2 cellular contexts compared by ENCODE assay signal in genomic region chr1:201895120-201895665, GRCh38.
TF ChIP-seq lines count a peak whose summit lies in the region.

No MANE protein-coding gene starts in this region.

TF ChIP-seq in GM23338, 12 proteins besides CTCF, POLR2A, EP300 and RAD21 (continued from another document):
- TF ChIP-seq REST (IDR thresholded peaks at IDR 0.05; ENCODE audit: unreplicated experiment) (no peak), POLR2AphosphoS5 (IDR thresholded peaks at IDR 0.05; ENCODE audit: low read depth) (no peak), ZNF331 (CRISPR knock-in tag; IDR thresholded peaks at IDR 0.05; ENCODE audit: low read depth) (no peak), STAT1 (IDR thresholded peaks at IDR 0.05; ENCODE audit: unreplicated experiment) (no peak), NANOG (IDR thresholded peaks at IDR 0.05; ENCODE audit: borderline replicate concordance) (no peak), EZH2 (IDR thresholded peaks at IDR 0.05; ENCODE audit: low read depth, unreplicated experiment) (no peak), JUNB (IDR thresholded peaks at IDR 0.05; ENCODE audit: unreplicated experiment) (no peak), EZH2phosphoT487 (IDR thresholded peaks at IDR 0.05; ENCODE audit: unreplicated experiment) (no peak)
- TF ChIP-seq, protein P1, sequence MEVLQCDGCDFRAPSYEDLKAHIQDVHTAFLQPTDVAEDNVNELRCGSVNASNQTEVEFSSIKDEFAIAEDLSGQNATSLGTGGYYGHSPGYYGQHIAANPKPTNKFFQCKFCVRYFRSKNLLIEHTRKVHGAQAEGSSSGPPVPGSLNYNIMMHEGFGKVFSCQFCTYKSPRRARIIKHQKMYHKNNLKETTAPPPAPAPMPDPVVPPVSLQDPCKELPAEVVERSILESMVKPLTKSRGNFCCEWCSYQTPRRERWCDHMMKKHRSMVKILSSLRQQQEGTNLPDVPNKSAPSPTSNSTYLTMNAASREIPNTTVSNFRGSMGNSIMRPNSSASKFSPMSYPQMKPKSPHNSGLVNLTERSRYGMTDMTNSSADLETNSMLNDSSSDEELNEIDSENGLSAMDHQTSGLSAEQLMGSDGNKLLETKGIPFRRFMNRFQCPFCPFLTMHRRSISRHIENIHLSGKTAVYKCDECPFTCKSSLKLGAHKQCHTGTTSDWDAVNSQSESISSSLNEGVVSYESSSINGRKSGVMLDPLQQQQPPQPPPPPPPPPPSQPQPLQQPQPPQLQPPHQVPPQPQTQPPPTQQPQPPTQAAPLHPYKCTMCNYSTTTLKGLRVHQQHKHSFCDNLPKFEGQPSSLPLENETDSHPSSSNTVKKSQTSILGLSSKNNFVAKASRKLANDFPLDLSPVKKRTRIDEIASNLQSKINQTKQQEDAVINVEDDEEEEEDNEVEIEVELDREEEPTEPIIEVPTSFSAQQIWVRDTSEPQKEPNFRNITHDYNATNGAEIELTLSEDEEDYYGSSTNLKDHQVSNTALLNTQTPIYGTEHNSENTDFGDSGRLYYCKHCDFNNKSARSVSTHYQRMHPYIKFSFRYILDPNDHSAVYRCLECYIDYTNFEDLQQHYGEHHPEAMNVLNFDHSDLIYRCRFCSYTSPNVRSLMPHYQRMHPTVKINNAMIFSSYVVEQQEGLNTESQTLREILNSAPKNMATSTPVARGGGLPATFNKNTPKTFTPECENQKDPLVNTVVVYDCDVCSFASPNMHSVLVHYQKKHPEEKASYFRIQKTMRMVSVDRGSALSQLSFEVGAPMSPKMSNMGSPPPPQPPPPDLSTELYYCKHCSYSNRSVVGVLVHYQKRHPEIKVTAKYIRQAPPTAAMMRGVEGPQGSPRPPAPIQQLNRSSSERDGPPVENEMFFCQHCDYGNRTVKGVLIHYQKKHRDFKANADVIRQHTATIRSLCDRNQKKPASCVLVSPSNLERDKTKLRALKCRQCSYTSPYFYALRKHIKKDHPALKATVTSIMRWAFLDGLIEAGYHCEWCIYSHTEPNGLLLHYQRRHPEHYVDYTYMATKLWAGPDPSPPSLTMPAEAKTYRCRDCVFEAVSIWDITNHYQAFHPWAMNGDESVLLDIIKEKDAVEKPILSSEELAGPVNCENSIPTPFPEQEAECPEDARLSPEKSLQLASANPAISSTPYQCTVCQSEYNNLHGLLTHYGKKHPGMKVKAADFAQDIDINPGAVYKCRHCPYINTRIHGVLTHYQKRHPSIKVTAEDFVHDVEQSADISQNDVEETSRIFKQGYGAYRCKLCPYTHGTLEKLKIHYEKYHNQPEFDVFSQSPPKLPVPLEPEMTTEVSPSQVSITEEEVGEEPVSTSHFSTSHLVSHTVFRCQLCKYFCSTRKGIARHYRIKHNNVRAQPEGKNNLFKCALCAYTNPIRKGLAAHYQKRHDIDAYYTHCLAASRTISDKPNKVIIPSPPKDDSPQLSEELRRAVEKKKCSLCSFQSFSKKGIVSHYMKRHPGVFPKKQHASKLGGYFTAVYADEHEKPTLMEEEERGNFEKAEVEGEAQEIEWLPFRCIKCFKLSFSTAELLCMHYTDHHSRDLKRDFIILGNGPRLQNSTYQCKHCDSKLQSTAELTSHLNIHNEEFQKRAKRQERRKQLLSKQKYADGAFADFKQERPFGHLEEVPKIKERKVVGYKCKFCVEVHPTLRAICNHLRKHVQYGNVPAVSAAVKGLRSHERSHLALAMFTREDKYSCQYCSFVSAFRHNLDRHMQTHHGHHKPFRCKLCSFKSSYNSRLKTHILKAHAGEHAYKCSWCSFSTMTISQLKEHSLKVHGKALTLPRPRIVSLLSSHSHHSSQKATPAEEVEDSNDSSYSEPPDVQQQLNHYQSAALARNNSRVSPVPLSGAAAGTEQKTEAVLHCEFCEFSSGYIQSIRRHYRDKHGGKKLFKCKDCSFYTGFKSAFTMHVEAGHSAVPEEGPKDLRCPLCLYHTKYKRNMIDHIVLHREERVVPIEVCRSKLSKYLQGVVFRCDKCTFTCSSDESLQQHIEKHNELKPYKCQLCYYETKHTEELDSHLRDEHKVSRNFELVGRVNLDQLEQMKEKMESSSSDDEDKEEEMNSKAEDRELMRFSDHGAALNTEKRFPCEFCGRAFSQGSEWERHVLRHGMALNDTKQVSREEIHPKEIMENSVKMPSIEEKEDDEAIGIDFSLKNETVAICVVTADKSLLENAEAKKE (CRISPR knock-in tag; IDR thresholded peaks at IDR 0.05) = no peak
- TF ChIP-seq, protein P2, sequence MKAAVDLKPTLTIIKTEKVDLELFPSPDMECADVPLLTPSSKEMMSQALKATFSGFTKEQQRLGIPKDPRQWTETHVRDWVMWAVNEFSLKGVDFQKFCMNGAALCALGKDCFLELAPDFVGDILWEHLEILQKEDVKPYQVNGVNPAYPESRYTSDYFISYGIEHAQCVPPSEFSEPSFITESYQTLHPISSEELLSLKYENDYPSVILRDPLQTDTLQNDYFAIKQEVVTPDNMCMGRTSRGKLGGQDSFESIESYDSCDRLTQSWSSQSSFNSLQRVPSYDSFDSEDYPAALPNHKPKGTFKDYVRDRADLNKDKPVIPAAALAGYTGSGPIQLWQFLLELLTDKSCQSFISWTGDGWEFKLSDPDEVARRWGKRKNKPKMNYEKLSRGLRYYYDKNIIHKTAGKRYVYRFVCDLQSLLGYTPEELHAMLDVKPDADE (IDR thresholded peaks at IDR 0.05) = no peak
TF ChIP-seq in GM23338: peak in this region for 0.

TF ChIP-seq in WTC11, 78 proteins besides CTCF, POLR2A, EP300 and RAD21 (continued from another document):
- TF ChIP-seq, protein P3, sequence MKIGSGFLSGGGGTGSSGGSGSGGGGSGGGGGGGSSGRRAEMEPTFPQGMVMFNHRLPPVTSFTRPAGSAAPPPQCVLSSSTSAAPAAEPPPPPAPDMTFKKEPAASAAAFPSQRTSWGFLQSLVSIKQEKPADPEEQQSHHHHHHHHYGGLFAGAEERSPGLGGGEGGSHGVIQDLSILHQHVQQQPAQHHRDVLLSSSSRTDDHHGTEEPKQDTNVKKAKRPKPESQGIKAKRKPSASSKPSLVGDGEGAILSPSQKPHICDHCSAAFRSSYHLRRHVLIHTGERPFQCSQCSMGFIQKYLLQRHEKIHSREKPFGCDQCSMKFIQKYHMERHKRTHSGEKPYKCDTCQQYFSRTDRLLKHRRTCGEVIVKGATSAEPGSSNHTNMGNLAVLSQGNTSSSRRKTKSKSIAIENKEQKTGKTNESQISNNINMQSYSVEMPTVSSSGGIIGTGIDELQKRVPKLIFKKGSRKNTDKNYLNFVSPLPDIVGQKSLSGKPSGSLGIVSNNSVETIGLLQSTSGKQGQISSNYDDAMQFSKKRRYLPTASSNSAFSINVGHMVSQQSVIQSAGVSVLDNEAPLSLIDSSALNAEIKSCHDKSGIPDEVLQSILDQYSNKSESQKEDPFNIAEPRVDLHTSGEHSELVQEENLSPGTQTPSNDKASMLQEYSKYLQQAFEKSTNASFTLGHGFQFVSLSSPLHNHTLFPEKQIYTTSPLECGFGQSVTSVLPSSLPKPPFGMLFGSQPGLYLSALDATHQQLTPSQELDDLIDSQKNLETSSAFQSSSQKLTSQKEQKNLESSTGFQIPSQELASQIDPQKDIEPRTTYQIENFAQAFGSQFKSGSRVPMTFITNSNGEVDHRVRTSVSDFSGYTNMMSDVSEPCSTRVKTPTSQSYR (CRISPR knock-in tag; IDR thresholded peaks at IDR 0.05) = no peak
- TF ChIP-seq TEAD1 (CRISPR knock-in tag; IDR thresholded peaks at IDR 0.05) (no peak), ZNF423 (CRISPR knock-in tag; IDR thresholded peaks at IDR 0.05) (no peak)
